Comparison of ENCODE assay signal across 19 cellular contexts in the genomic region with DNA sequence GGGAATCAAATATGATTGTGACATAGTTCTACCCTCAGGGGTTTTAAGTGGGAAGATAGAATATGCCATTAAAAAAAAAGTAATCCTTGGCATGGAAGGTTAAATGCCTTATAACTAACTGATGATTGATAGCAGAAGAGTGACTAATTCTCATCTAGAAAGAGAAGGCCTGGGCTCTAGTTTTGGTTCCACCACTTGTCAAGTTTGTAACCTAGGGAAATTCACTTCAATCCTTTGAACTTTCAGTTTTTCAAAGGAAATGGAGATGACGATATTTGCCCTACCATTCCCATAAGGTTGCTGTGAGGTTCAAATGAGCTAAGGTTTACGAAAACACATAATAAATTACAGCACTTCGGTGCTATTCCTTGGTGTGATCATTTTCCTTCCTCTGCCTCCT.
DNase-seq lines count a peak whose midpoint lies in the region; ATAC-seq, FAIRE-seq and TF ChIP-seq lines count a peak whose summit lies in the region.
"Had no signal": no experiment of that assay in that cellular context is flagged by ENCODE, and none has a peak within 500 bp of the region (broad histone marks: within the 10 kb centered on the region; RNA-seq: fewer than 3 reads in every experiment).

No MANE protein-coding gene starts in this region.

- no peak overlapping the region for H3K4me3 Mint-ChIP-seq in natural killer cell treated with Interleukin-12 subunit alpha and Interleukin-12 subunit beta and Interleukin-15 and Interleukin-18, amount 100 ng/mL, for 72 hours
- H3K4me3 Mint-ChIP-seq in natural killer cell: no peak overlapping the region
- H3K4me3 Mint-ChIP-seq: CD8-positive, alpha-beta T cell; H9; nephron progenitor cell had no signal

- ATAC-seq in natural killer cell treated with Interleukin-12 subunit alpha and Interleukin-12 subunit beta and Interleukin-15 and Interleukin-18, amount 100 ng/mL, for 72 hours: peak in 1 of 2 donors; percentile 40
- ATAC-seq in natural killer cell (no peak), GM21526 (IDR thresholded peaks at IDR 0.05; ENCODE audit: low FRiP score, unreplicated experiment) (no peak), HG02973 (IDR thresholded peaks at IDR 0.05; ENCODE audit: unreplicated experiment) (no peak)
- ATAC-seq: CD8-positive, alpha-beta T cell; Panc1 had no signal

- H3K27me3 Mint-ChIP-seq in natural killer cell treated with Interleukin-12 subunit alpha and Interleukin-12 subunit beta and Interleukin-15 and Interleukin-18, amount 100 ng/mL, for 72 hours: peaks cover 14 to 19% of the 10 kb centered on the region in 2 donors
- H3K27me3 Mint-ChIP-seq in natural killer cell (ENCODE audit: low read depth in 2 of 2): peaks cover 0 to 10% of the 10 kb centered on the region in 2 donors

- no peaks in the 10 kb centered on the region for H3K9me3 ChIP-seq in kidney (ENCODE audit: control insufficient read depth in 1 of 2, low read length in 2 of 2)
- H3K9me3 ChIP-seq: ascending aorta, vagina had no signal

- no peak overlapping the region for H3K9ac ChIP-seq in kidney (ENCODE audit: low read length in 2 of 2)

- no peak overlapping the region for H3K4me3 ChIP-seq in kidney (ENCODE audit: low read length in 2 of 2)
- H3K4me3 ChIP-seq: ascending aorta, lung, vagina had no signal

- peaks cover 3% of the 10 kb centered on the region for H3K36me3 Mint-ChIP-seq in natural killer cell treated with Interleukin-12 subunit alpha and Interleukin-12 subunit beta and Interleukin-15 and Interleukin-18, amount 100 ng/mL, for 72 hours
- no peaks in the 10 kb centered on the region for H3K36me3 Mint-ChIP-seq in natural killer cell
- H3K36me3 Mint-ChIP-seq: CD8-positive, alpha-beta T cell had no signal

- peak; percentile 93 for FAIRE-seq in RCC 7860 (lab: Jason Lieb, UNC)
- no peak for FAIRE-seq in kidney (lab: Jason Lieb, UNC)

- intact Hi-C loops in natural killer cell (cut with micrococcal nuclease): no loop called here
- intact Hi-C loops in kidney (cut with DNase I): loop anchor here (10.0 kb wide), 1 partner anchor 88 kb away; a partner anchor contains a TSS

- TF ChIP-seq CTCF in natural killer cell (IDR thresholded peaks at IDR 0.05) (no peak), kidney (IDR thresholded peaks at IDR 0.05; ENCODE audit: borderline replicate concordance, extremely low read depth, insufficient read depth) (no peak)

- H3K27ac Mint-ChIP-seq in natural killer cell treated with Interleukin-12 subunit alpha and Interleukin-12 subunit beta and Interleukin-15 and Interleukin-18, amount 100 ng/mL, for 72 hours: peak overlapping the region; percentile 15 to 30
- no peak overlapping the region for H3K27ac Mint-ChIP-seq in natural killer cell
- H3K27ac Mint-ChIP-seq: CD8-positive, alpha-beta T cell; H9; nephron progenitor cell had no signal

- peaks cover 23 to 47% of the 10 kb centered on the region in 2 donors for H3K4me1 ChIP-seq in kidney (ENCODE audit: control insufficient read depth in 1 of 2, insufficient read depth in 1 of 2, low read depth in 1 of 2, low read length in 2 of 2)

- peaks cover 30 to 35% of the 10 kb centered on the region in 2 donors for H3K4me1 Mint-ChIP-seq in natural killer cell treated with Interleukin-12 subunit alpha and Interleukin-12 subunit beta and Interleukin-15 and Interleukin-18, amount 100 ng/mL, for 72 hours (ENCODE audit: low read depth in 2 of 2)
- peaks cover 8 to 9% of the 10 kb centered on the region in 2 donors for H3K4me1 Mint-ChIP-seq in natural killer cell

- H3K36me3 ChIP-seq in kidney (ENCODE audit: control insufficient read depth in 1 of 2, insufficient read depth in 2 of 2, low read length in 2 of 2): no peaks in the 10 kb centered on the region
- H3K36me3 ChIP-seq: ascending aorta, vagina had no signal

- H3K27ac ChIP-seq in kidney (ENCODE audit: low read depth in 2 of 2, low read length in 2 of 2): peak overlapping the region; percentile 26 to 89
- H3K27ac ChIP-seq: vagina had no signal

- H3K9me3 Mint-ChIP-seq in natural killer cell treated with Interleukin-12 subunit alpha and Interleukin-12 subunit beta and Interleukin-15 and Interleukin-18, amount 100 ng/mL, for 72 hours: peaks cover 7% of the 10 kb centered on the region
- no peaks in the 10 kb centered on the region for H3K9me3 Mint-ChIP-seq in natural killer cell
- H3K9me3 Mint-ChIP-seq: CD8-positive, alpha-beta T cell had no signal

- DNase-seq in natural killer cell treated with Interleukin-12 subunit alpha and Interleukin-12 subunit beta and Interleukin-15 and Interleukin-18, amount 100 ng/mL, for 72 hours (ENCODE audit: low spot score): no peak
- DNase-seq in natural killer cell (no peak), RCC 7860 (ENCODE audit: low spot score) (peak; percentile 67), kidney (no peak), NCI-H526 (lab: John Stamatoyannopoulos, UW) (no peak), COLO668 (lab: John Stamatoyannopoulos, UW; ENCODE audit: unreplicated experiment) (no peak)
- DNase-seq: activated CD8-positive, alpha-beta memory T cell treated with anti-CD3 and anti-CD28 coated beads for 24 hours; activated effector memory CD4-positive, alpha-beta T cell treated with anti-CD3 and anti-CD28 coated beads, Interleukin-2, amount 50 U/mL, for 16 hours; CD8-positive, alpha-beta T cell; H9; NCI-H1048; NCI-H82; nephron progenitor cell had no signal

Comparison
In these comparisons a context has a peak if more than half of its experiments do, and no peak if none do; other contexts are left out.
1. H3K27ac Mint-ChIP-seq: peak in natural killer cell treated with Interleukin-12 subunit alpha and Interleukin-12 subunit beta and Interleukin-15 and Interleukin-18, amount 100 ng/mL, for 72 hours (2 of 2); none in natural killer cell (0 of 2).